In genomic region chr11:117385906-117386305, GRCh38 we compare ENCODE assay signal across 16 cellular contexts. TPM values are rescaled to one million over a fixed set of nuclear protein-coding genes. Genes with fewer than 3 reads are reported as not detected.
DNase-seq lines count a peak whose midpoint lies in the region; ATAC-seq and TF ChIP-seq lines count a peak whose summit lies in the region.
"Had no signal": no experiment of that assay in that cellular context is flagged by ENCODE, and none has a peak within 500 bp of the region (broad histone marks: within the 10 kb centered on the region; RNA-seq: fewer than 3 reads in every experiment).

No MANE protein-coding gene starts in this region.

- no peak overlapping the region for H3K9ac ChIP-seq in OCI-LY3 (ENCODE audit: low read length)

- H3K36me3 ChIP-seq in OCI-LY3 (replicated peaks; ENCODE audit: low read depth, low read length) (peaks cover 41% of the 10 kb centered on the region), ascending aorta (peaks cover 60 to 90% of the 10 kb centered on the region in 2 donors)

- intact Hi-C loops in sciatic nerve (cut with DNase I) = no loop called here
- intact Hi-C loops in ascending aorta (cut with DNase I) = no loop called here

- DNase-seq in cerebellar cortex (ENCODE audit: low spot score) (peak; percentile 55), islet precursor cell (peak; percentile 22), sciatic nerve (ENCODE audit: low spot score) (peak; percentile 26), ascending aorta (ENCODE audit: low spot score in 2 of 2) (no peak), NAMALWA (ENCODE audit: low spot score) (no peak)
- DNase-seq in activated naive CD4-positive, alpha-beta T cell treated with Interleukin-2 at 50 U/mL for 16 hours = no peak
- DNase-seq in stimulated activated CD4-positive, alpha-beta T cell treated with anti-CD3 and anti-CD28 coated beads, Interleukin-2, amount 100 ng/mL, for 24 hours = no peak
- DNase-seq: Calu3; CD4-positive, alpha-beta memory T cell; COR-L47; DMS53; DMS79 treated with DMSO at 0.1 percent for 48 hours; GOT3; HFFc6 had no signal

- no peaks in the 10 kb centered on the region for H3K79me2 ChIP-seq in OCI-LY3 (ENCODE audit: low read length)

- no peak overlapping the region for H2AFZ ChIP-seq in OCI-LY3 (ENCODE audit: low read depth, low read length)

- no peak for ATAC-seq in sciatic nerve

- H3K9me3 ChIP-seq in OCI-LY3 (ENCODE audit: insufficient read depth, low read length) = no peaks in the 10 kb centered on the region
- no peaks in the 10 kb centered on the region for H3K9me3 ChIP-seq in ascending aorta
- H3K9me3 ChIP-seq: HAP-1 had no signal

- H3K4me1 ChIP-seq in OCI-LY3 (ENCODE audit: low read length) (peaks cover 17% of the 10 kb centered on the region), ascending aorta (no peaks in the 10 kb centered on the region)
- H3K4me1 ChIP-seq: HAP-1 had no signal

- H3K27me3 ChIP-seq in OCI-LY3 (ENCODE audit: low read depth, low read length) = no peaks in the 10 kb centered on the region
- H3K27me3 ChIP-seq in ascending aorta = no peaks in the 10 kb centered on the region

- no peak for TF ChIP-seq CTCF in OCI-LY3 (IDR thresholded peaks at IDR 0.05; ENCODE audit: low read depth, low read length)
- no peak for TF ChIP-seq CTCF in ascending aorta (IDR thresholded peaks at IDR 0.05)

- H3K4me2 ChIP-seq in OCI-LY3 (ENCODE audit: low read length) = peak overlapping the region; percentile 37

- H3K4me3 ChIP-seq in OCI-LY3 (ENCODE audit: low read length) (no peak overlapping the region), ascending aorta (no peak overlapping the region)
- H3K4me3 ChIP-seq: HAP-1 had no signal

- H4K20me1 ChIP-seq in OCI-LY3 (ENCODE audit: insufficient read depth, low read length) = peaks cover 13% of the 10 kb centered on the region

- no peak overlapping the region for H3K27ac ChIP-seq in OCI-LY3 (ENCODE audit: low read length)
- H3K27ac ChIP-seq in ascending aorta = no peak overlapping the region

RNA-seq across cellular contexts. Expression of gene CEP164, which starts 58.3 kb away (rescaled TPM):
- total RNA-seq in sciatic nerve (46.4 TPM), ascending aorta (15.1 TPM)

Comparison
In these comparisons a context has a peak if more than half of its experiments do, and no peak if none do; other contexts are left out.
1. DNase-seq: peak in cerebellar cortex (single experiment), islet precursor cell (single experiment) and sciatic nerve (single experiment); none in activated naive CD4-positive, alpha-beta T cell treated with Interleukin-2 at 50 U/mL for 16 hours (single experiment), ascending aorta (0 of 2), stimulated activated CD4-positive, alpha-beta T cell treated with anti-CD3 and anti-CD28 coated beads, Interleukin-2, amount 100 ng/mL, for 24 hours (0 of 2) and NAMALWA (single experiment).